In the genomic region with DNA sequence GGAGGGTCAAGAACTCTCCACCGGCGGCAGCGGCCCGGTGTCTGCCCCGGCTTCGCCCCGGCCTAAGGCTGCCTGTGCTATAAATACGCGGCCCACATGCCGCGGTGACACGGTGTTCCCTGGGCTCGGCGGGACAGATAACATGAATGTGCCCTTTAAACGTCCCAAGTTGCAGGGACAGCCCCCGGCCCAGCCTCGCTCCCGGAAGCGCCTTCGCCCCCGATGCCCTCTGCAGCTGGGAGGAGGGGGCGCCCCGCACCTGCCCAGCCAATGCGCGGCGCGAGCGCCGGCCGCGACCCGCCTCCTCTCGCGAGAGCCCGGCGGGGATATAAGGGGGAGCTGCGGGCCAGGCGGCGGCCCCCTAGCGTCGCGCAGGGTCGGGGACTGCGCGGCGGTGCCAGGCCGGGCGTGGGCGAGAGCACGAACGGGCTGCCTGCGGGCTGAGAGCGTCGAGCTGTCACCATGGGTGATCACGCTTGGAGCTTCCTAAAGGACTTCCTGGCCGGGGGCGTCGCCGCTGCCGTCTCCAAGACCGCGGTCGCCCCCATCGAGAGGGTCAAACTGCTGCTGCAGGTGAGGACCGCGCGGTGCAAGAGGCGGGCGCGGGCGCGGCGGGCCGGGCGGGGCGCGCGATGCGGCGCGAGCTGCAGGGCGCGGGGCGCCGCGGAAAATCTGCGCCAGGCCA, we compare ENCODE assay signal across 7 cellular contexts. TPM values are rescaled to one million over a fixed set of nuclear protein-coding genes. Genes with fewer than 3 reads are reported as not detected.
DNase-seq lines count a peak whose midpoint lies in the region; ATAC-seq and TF ChIP-seq lines count a peak whose summit lies in the region.

SLC25A4 (plus strand) TSS at position 356 of the 685 bp plus-strand sequence; CDS start at position 463, 107 bp downstream.

- peak; percentile 27 to 74 (median 47) for TF ChIP-seq CTCF in body of pancreas (IDR thresholded peaks at IDR 0.05)

- H3K4me1 ChIP-seq in body of pancreas (peaks cover 23% of the 10 kb centered on the region), iPS-15b (ENCODE audit: control insufficient read depth, insufficient read depth, low read length) (no peaks in the 10 kb centered on the region), skeletal muscle satellite cell (ENCODE audit: control insufficient read depth, insufficient read depth, low read length) (peaks cover 16% of the 10 kb centered on the region)

- ATAC-seq in GM18498 (IDR thresholded peaks at IDR 0.05; ENCODE audit: unreplicated experiment) (peak; percentile 96), HG02759 (IDR thresholded peaks at IDR 0.05; ENCODE audit: unreplicated experiment) (peak; percentile 96), body of pancreas (peak; percentile 97)

- 0% methylated on average over 85 of the region's 87 CpGs; no CpG with 5 or more reads in 1 of the 2 donors for WGBS in body of pancreas, 2 donors

- H3K36me3 ChIP-seq in body of pancreas (replicated peaks in 1 of 2; ENCODE audit: insufficient read depth in 1 of 2, low read depth in 2 of 2) (no peaks in the 10 kb centered on the region), iPS-15b (ENCODE audit: control insufficient read depth, insufficient read depth, low read length) (no peaks in the 10 kb centered on the region), skeletal muscle satellite cell (ENCODE audit: insufficient read depth, low read length) (no peaks in the 10 kb centered on the region)

- peak within 1 kb of the TSS; percentile 58 for H3K9ac ChIP-seq in iPS-15b (ENCODE audit: low read depth, low read length)
- peak within 1 kb of the TSS; percentile 73 for H3K9ac ChIP-seq in skeletal muscle satellite cell (ENCODE audit: low read depth, low read length)

- H3K9me3 ChIP-seq in body of pancreas: no peaks in the 10 kb centered on the region
- H3K9me3 ChIP-seq in iPS-15b (ENCODE audit: control insufficient read depth, insufficient read depth, low read length): no peaks in the 10 kb centered on the region
- no peaks in the 10 kb centered on the region for H3K9me3 ChIP-seq in skeletal muscle satellite cell (replicated peaks; ENCODE audit: low read length)

- peak; percentile 94 to 98 (median 94) for TF ChIP-seq POLR2A in body of pancreas (IDR thresholded peaks at IDR 0.05)

- H3K4me3 ChIP-seq in body of pancreas (peak within 1 kb of the TSS; percentile 46 to 61), iPS-15b (ENCODE audit: low read depth, low read length) (peak within 1 kb of the TSS; percentile 77), skeletal muscle satellite cell (ENCODE audit: low read length) (peak within 1 kb of the TSS; percentile 84)

- intact Hi-C loops in body of pancreas (cut with DNase I): no loop called here

- peak within 1 kb of the TSS; percentile 90 for H3K4me2 ChIP-seq in skeletal muscle satellite cell (ENCODE audit: low read length)

- peak; percentile 83 for DNase-seq in NCI-H1436 (lab: John Stamatoyannopoulos, UW)
- peak; percentile 75 for DNase-seq in UCSD-AML1 (lab: John Stamatoyannopoulos, UW; ENCODE audit: unreplicated experiment)
- DNase-seq in body of pancreas: peak; percentile 90 to 92 (median 92)

- H3K27me3 ChIP-seq in body of pancreas: no peaks in the 10 kb centered on the region
- peaks cover 6% of the 10 kb centered on the region for H3K27me3 ChIP-seq in iPS-15b (ENCODE audit: control insufficient read depth, insufficient read depth, low read length)
- peaks cover 5% of the 10 kb centered on the region for H3K27me3 ChIP-seq in skeletal muscle satellite cell (ENCODE audit: control insufficient read depth, insufficient read depth, low read length)

- peak within 1 kb of the TSS; percentile 28 to 93 (median 85) for H3K27ac ChIP-seq in body of pancreas

RNA-seq across cellular contexts. Expression of gene SLC25A4, which starts in this region (rescaled TPM):
- 10 to 100 TPM; 11.7 to 21.8 TPM for total RNA-seq in body of pancreas
- 5.8 and 10.3 TPM in 2 replicates for total RNA-seq in skeletal muscle satellite cell (2012; rRNA removed)

Comparison
In these comparisons a context has a peak if more than half of its experiments do, and no peak if none do; other contexts are left out.
1. Peak in every context shown above with its lines: DNase-seq, ATAC-seq, H3K4me3 ChIP-seq and H3K27ac ChIP-seq.